ENCODE assay signal across 8 cellular contexts in genomic region chr12:113399490-113399889, GRCh38. TPM values are rescaled to one million over a fixed set of nuclear protein-coding genes. Genes with fewer than 3 reads are reported as not detected.
"Had no signal": no experiment of that assay in that cellular context is flagged by ENCODE, and none has a peak within 500 bp of the region (broad histone marks: within the 10 kb centered on the region; RNA-seq: fewer than 3 reads in every experiment).

No MANE protein-coding gene starts in this region.

- DNase-seq: GM23248, GOT3, H9, HCEC 1CT, KBM-7 had no signal

- H3K27ac ChIP-seq: GM23248, HL-60 had no signal

- H2AFZ ChIP-seq: GM23248 had no signal

- H3K9ac ChIP-seq: GM23248 had no signal

- H3K4me3 ChIP-seq: GM23248 had no signal

RNA-seq across cellular contexts. Expression of gene SDS, which starts 4.2 kb away (rescaled TPM):
- total RNA-seq: GM23248, H4, H9 had no signal
- polyA plus RNA-seq: GM23248, IgD-negative memory B cell had no signal
